In genomic region chr9:35564658-35565061, GRCh38 we compare ENCODE assay signal across 1 cellular context.
TF ChIP-seq lines count a peak whose summit lies in the region.

No MANE protein-coding gene starts in this region.

TF ChIP-seq in HepG2, 621 proteins besides CTCF, POLR2A, EP300 and RAD21:
- TF ChIP-seq GPBP1L1 (CRISPR knock-in tag; IDR thresholded peaks at IDR 0.05) (no peak), ZNF121 (CRISPR knock-in tag; IDR thresholded peaks at IDR 0.05) (peak; percentile 86)
